ENCODE assay signal across 2 cellular contexts in the genomic region with DNA sequence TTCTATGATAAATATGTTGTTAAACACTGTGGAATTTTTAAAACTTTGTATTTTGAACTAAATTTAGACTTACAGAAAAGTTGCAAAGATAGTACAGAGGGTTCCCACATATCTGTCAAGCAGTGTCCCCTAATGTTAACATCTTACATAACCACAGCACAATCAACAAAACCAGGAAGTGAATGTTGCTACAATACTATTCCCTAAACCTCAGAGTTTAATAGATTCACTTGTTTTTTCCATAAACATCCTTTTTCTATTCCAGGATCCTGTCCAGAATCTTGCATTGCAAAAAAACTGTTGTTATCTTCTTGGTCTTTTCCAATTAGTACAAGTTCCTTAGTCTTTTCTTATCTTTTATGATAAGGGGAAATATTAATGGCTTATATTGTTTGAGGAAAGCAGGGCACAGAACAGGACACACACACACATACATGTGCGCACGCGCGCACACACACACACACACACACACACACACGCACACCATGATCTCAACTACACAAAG.
TF ChIP-seq lines count a peak whose summit lies in the region.

No MANE protein-coding gene starts in this region.

TF ChIP-seq in liver, 16 proteins besides CTCF, POLR2A, EP300 and RAD21:
- TF ChIP-seq RXRA (IDR thresholded peaks at IDR 0.05) = peak; percentile 9 to 35
- TF ChIP-seq, protein P1, sequence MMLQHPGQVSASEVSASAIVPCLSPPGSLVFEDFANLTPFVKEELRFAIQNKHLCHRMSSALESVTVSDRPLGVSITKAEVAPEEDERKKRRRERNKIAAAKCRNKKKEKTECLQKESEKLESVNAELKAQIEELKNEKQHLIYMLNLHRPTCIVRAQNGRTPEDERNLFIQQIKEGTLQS (IDR thresholded peaks at IDR 0.05) = no peak
- no peak for TF ChIP-seq GABPA (IDR thresholded peaks at IDR 0.05 in 1 of 2, conservative IDR thresholded peaks at IDR 0.05 in 1 of 2)
- peak; percentile 78 for TF ChIP-seq NR2F2 (IDR thresholded peaks at IDR 0.05)
- peak; percentile 62 for TF ChIP-seq SP1 (IDR thresholded peaks at IDR 0.05)
- no peak for TF ChIP-seq HNF4A (conservative IDR thresholded peaks at IDR 0.05)
- TF ChIP-seq JUND (IDR thresholded peaks at IDR 0.05) = no peak
- TF ChIP-seq, protein P2, sequence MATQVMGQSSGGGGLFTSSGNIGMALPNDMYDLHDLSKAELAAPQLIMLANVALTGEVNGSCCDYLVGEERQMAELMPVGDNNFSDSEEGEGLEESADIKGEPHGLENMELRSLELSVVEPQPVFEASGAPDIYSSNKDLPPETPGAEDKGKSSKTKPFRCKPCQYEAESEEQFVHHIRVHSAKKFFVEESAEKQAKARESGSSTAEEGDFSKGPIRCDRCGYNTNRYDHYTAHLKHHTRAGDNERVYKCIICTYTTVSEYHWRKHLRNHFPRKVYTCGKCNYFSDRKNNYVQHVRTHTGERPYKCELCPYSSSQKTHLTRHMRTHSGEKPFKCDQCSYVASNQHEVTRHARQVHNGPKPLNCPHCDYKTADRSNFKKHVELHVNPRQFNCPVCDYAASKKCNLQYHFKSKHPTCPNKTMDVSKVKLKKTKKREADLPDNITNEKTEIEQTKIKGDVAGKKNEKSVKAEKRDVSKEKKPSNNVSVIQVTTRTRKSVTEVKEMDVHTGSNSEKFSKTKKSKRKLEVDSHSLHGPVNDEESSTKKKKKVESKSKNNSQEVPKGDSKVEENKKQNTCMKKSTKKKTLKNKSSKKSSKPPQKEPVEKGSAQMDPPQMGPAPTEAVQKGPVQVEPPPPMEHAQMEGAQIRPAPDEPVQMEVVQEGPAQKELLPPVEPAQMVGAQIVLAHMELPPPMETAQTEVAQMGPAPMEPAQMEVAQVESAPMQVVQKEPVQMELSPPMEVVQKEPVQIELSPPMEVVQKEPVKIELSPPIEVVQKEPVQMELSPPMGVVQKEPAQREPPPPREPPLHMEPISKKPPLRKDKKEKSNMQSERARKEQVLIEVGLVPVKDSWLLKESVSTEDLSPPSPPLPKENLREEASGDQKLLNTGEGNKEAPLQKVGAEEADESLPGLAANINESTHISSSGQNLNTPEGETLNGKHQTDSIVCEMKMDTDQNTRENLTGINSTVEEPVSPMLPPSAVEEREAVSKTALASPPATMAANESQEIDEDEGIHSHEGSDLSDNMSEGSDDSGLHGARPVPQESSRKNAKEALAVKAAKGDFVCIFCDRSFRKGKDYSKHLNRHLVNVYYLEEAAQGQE (IDR thresholded peaks at IDR 0.05) = peak; percentile 50
- TF ChIP-seq FOXA1 (IDR thresholded peaks at IDR 0.05) = no peak
TF ChIP-seq in liver: peak in this region for 4.

TF ChIP-seq in HepG2, 621 proteins besides CTCF, POLR2A, EP300 and RAD21:
- TF ChIP-seq ZNF816 (CRISPR knock-in tag; IDR thresholded peaks at IDR 0.05; ENCODE audit: borderline replicate concordance) (no peak), ZNF33B (CRISPR knock-in tag; IDR thresholded peaks at IDR 0.05) (no peak), SP2 (CRISPR knock-in tag; IDR thresholded peaks at IDR 0.05) (no peak), ZNF180 (CRISPR knock-in tag; IDR thresholded peaks at IDR 0.05; ENCODE audit: borderline replicate concordance, low read depth) (no peak), SNAI1 (CRISPR knock-in tag; IDR thresholded peaks at IDR 0.05; ENCODE audit: borderline replicate concordance) (no peak), IKZF1 (IDR thresholded peaks at IDR 0.05) (no peak), ZNF44 (CRISPR knock-in tag; IDR thresholded peaks at IDR 0.05) (no peak), HIVEP1 (CRISPR knock-in tag; IDR thresholded peaks at IDR 0.05) (no peak), ZNF205 (CRISPR knock-in tag; IDR thresholded peaks at IDR 0.05) (no peak), ZNF567 (CRISPR knock-in tag; IDR thresholded peaks at IDR 0.05; ENCODE audit: borderline replicate concordance) (no peak)
- TF ChIP-seq, protein P3, sequence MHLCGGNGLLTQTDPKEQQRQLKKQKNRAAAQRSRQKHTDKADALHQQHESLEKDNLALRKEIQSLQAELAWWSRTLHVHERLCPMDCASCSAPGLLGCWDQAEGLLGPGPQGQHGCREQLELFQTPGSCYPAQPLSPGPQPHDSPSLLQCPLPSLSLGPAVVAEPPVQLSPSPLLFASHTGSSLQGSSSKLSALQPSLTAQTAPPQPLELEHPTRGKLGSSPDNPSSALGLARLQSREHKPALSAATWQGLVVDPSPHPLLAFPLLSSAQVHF (CRISPR knock-in tag; IDR thresholded peaks at IDR 0.05) = no peak
- TF ChIP-seq, protein P4, sequence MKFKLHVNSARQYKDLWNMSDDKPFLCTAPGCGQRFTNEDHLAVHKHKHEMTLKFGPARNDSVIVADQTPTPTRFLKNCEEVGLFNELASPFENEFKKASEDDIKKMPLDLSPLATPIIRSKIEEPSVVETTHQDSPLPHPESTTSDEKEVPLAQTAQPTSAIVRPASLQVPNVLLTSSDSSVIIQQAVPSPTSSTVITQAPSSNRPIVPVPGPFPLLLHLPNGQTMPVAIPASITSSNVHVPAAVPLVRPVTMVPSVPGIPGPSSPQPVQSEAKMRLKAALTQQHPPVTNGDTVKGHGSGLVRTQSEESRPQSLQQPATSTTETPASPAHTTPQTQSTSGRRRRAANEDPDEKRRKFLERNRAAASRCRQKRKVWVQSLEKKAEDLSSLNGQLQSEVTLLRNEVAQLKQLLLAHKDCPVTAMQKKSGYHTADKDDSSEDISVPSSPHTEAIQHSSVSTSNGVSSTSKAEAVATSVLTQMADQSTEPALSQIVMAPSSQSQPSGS (CRISPR knock-in tag; IDR thresholded peaks at IDR 0.05) = no peak
- TF ChIP-seq, protein P5, sequence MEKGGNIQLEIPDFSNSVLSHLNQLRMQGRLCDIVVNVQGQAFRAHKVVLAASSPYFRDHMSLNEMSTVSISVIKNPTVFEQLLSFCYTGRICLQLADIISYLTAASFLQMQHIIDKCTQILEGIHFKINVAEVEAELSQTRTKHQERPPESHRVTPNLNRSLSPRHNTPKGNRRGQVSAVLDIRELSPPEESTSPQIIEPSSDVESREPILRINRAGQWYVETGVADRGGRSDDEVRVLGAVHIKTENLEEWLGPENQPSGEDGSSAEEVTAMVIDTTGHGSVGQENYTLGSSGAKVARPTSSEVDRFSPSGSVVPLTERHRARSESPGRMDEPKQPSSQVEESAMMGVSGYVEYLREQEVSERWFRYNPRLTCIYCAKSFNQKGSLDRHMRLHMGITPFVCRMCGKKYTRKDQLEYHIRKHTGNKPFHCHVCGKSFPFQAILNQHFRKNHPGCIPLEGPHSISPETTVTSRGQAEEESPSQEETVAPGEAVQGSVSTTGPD (CRISPR knock-in tag; IDR thresholded peaks at IDR 0.05) = no peak
- TF ChIP-seq, protein P6, sequence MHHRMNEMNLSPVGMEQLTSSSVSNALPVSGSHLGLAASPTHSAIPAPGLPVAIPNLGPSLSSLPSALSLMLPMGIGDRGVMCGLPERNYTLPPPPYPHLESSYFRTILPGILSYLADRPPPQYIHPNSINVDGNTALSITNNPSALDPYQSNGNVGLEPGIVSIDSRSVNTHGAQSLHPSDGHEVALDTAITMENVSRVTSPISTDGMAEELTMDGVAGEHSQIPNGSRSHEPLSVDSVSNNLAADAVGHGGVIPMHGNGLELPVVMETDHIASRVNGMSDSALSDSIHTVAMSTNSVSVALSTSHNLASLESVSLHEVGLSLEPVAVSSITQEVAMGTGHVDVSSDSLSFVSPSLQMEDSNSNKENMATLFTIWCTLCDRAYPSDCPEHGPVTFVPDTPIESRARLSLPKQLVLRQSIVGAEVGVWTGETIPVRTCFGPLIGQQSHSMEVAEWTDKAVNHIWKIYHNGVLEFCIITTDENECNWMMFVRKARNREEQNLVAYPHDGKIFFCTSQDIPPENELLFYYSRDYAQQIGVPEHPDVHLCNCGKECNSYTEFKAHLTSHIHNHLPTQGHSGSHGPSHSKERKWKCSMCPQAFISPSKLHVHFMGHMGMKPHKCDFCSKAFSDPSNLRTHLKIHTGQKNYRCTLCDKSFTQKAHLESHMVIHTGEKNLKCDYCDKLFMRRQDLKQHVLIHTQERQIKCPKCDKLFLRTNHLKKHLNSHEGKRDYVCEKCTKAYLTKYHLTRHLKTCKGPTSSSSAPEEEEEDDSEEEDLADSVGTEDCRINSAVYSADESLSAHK (CRISPR knock-in tag; IDR thresholded peaks at IDR 0.05; ENCODE audit: borderline replicate concordance) = no peak
TF ChIP-seq in HepG2: peak in this region for 0.
